ENCODE assay signal across 8 cellular contexts in the genomic region with DNA sequence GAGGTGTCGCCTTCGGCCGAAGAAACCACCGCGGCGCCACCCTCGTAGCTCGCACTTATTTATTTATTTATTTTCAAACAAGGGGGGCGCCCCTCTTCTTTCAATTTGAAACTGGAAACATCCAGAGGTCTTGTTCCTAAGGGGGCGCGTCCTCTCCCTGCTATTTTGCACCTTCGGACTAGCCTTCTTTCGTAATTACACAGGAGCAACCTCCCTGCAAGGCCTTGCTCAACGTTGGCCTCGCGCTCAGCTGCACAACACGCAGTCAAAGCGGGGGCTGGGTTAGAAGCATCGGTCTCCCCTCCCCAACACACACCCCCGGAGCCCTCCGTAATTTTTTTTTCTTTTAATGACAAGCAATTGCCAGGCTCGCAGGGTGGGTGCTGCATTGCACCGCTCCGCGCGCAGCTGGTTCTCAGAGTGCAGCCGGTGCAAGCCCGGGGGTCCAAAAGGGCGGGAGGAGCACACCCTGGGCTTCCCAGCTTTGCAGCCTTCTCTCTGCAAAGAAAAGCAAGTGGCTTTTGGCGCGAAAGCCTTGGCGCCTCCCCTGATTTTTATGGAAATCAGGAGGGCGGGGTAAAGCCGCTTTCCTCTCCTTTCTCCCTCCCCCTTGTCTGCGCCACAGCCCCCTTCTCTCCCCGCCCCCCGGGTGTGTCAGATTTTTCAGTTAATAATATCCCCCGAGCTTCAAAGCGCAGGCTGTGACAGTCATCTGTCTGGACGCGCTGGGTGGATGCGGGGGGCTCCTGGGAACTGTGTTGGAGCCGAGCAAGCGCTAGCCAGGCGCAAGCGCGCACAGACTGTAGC. TPM values are rescaled to one million over a fixed set of nuclear protein-coding genes. Genes with fewer than 3 reads are reported as not detected.
DNase-seq lines count a peak whose midpoint lies in the region; ATAC-seq, FAIRE-seq and TF ChIP-seq lines count a peak whose summit lies in the region.

TSS of gene MYCN (plus strand) at position 697 of the 807 bp plus-strand sequence. CDS start 1,515 bp downstream, outside the sequence.

- ATAC-seq in GM19025 (IDR thresholded peaks at IDR 0.05; ENCODE audit: low read depth, unreplicated experiment) (peak; percentile 10), HepG2 (peak; percentile 68), GM18873 (IDR thresholded peaks at IDR 0.05; ENCODE audit: low FRiP score, unreplicated experiment) (no peak)

- no peak for FAIRE-seq in HepG2 (lab: Jason Lieb, UNC)

- H3K27ac ChIP-seq in HepG2 (ENCODE audit: extremely low read length, insufficient read depth, low read length) = no peak within 1 kb of the TSS

- H3K4me3 ChIP-seq in AG04449 (ENCODE audit: low read depth, low read length) = peak within 1 kb of the TSS; percentile 25; the same call in 1 of the 2 replicates
- peak within 1 kb of the TSS in 1 of 3 experiments; percentile 37; a peak in 1 of 6 replicates for H3K4me3 ChIP-seq in HepG2 (replicated peaks in 1 of 3; ENCODE audit: insufficient read depth in 1 of 3, low read depth in 2 of 3, low read length in 3 of 3)

- no TSS peak for BruUV-seq in HepG2 (replicated peaks; lab: Mats Ljungman, UMichigan)

- 2% methylated on average over 42 of the region's 47 CpGs for WGBS in HepG2 (ENCODE audit: low lambda C conversion rate)

- H2AFZ ChIP-seq in HepG2 (ENCODE audit: low read length) = no peak within 1 kb of the TSS

- TF ChIP-seq CTCF in AG04449 (IDR thresholded peaks at IDR 0.05; ENCODE audit: insufficient read depth, low read length, missing control alignments) (peak; percentile 55), HepG2 (CRISPR knock-in tag; IDR thresholded peaks at IDR 0.05) (no peak; the same call in 1 of the 2 replicates)

- TF ChIP-seq EP300 in HepG2 (IDR thresholded peaks at IDR 0.05; ENCODE audit: low read depth in 2 of 2, low read length in 2 of 2) (no peak), HepG2 (CRISPR knock-in tag; IDR thresholded peaks at IDR 0.05; ENCODE audit: borderline replicate concordance) (no peak)

- peak; percentile 95 for TF ChIP-seq RAD21 in HepG2 (CRISPR knock-in tag; IDR thresholded peaks at IDR 0.05)

- no peak for TF ChIP-seq POLR2A in HepG2 (IDR thresholded peaks at IDR 0.05; ENCODE audit: insufficient read depth in 1 of 2, low read depth in 2 of 2, low read length in 2 of 2)

- POLR2A ChIA-PET in AG04449 (lab: Yijun Ruan, JAX) = interaction anchor here (0.7 kb wide), 1 partner anchor 10 kb away, joined by 3 read pairs; no protein-coding TSS in a partner anchor
- POLR2A ChIA-PET in HepG2 (lab: Yijun Ruan, JAX) = interaction anchor here (0.7 to 1.3 kb wide), 3 partner anchors 128 to 266 kb away, joined by 3 to 6 read pairs (median 3); no protein-coding TSS in a partner anchor

- H3K36me3 ChIP-seq in HepG2 (replicated peaks in 1 of 2; ENCODE audit: control insufficient read depth in 1 of 2, insufficient read depth in 2 of 2, low read length in 2 of 2) = no peaks in the 10 kb centered on the region

- in situ Hi-C loops in HepG2 (cut with HindIII; ENCODE audit: extremely low pct_ligation_motif_present, low pct_unique_long_range_greater_than_20kb) = loop anchor here (5.0 to 10.0 kb wide), 3 partner anchors 277 to 545 kb away; no protein-coding TSS in a partner anchor

- H3K9me3 ChIP-seq in HepG2 (ENCODE audit: low read length) = no peaks in the 10 kb centered on the region

- CTCF ChIA-PET in AG04449 (lab: Yijun Ruan, JAX) = interaction anchor here (1.3 to 1.8 kb wide), 2 partner anchors 9 to 669 kb away, joined by 3 to 9 read pairs; no protein-coding TSS in a partner anchor
- CTCF ChIA-PET in HepG2 (lab: Yijun Ruan, JAX; ENCODE audit: low intra/inter-chr PET ratio, low total read pairs) = interaction anchor here (1.1 to 2.6 kb wide), 7 partner anchors 278 to 669 kb away, joined by 4 to 19 read pairs (median 10); no protein-coding TSS in a partner anchor

- DNase-seq in AG04449 (ENCODE audit: low read depth, low spot score) (no peak), MV-4-11 (lab: John Stamatoyannopoulos, UW) (peak; percentile 8), UCSD-AML1 (lab: John Stamatoyannopoulos, UW; ENCODE audit: unreplicated experiment) (peak; percentile 73), dermis microvascular lymphatic vessel endothelial cell (ENCODE audit: low read depth in 2 of 2) (peak; percentile 45), HepG2 (ENCODE audit: low spot score) (peak; percentile 41)
- DNase-seq in stimulated activated CD4-positive, alpha-beta T cell treated with anti-CD3 and anti-CD28 coated beads, Interleukin-2, amount 100 ng/mL, for 24 hours = peak; percentile 39 to 49

- peaks cover 23 to 49% of the 10 kb centered on the region in 2 experiments for H3K27me3 ChIP-seq in HepG2 (ENCODE audit: control insufficient read depth in 1 of 2, insufficient read depth in 2 of 2, low read length in 2 of 2)

- peaks cover 11% of the 10 kb centered on the region; the same call in 1 of the 2 replicates for H3K4me1 ChIP-seq in HepG2 (ENCODE audit: insufficient read depth, low read length)

- H3K9ac ChIP-seq in HepG2 (ENCODE audit: insufficient read depth, low read depth, low read length) = no peak within 1 kb of the TSS

- intact Hi-C loops in HepG2 (cut with micrococcal nuclease; ENCODE audit: unreplicated experiment) = loop anchor here (1.0 to 5.0 kb wide), 4 partner anchors 152 to 569 kb away; no protein-coding TSS in a partner anchor

- no peaks in the 10 kb centered on the region for H3K79me2 ChIP-seq in HepG2 (ENCODE audit: insufficient read depth, low read length)

- H3K4me2 ChIP-seq in HepG2 (ENCODE audit: low read depth, low read length) = peak within 1 kb of the TSS; percentile 70

- H4K20me1 ChIP-seq in HepG2 (ENCODE audit: insufficient read depth, low read length) = no peaks in the 10 kb centered on the region; the same call in 1 of the 2 replicates

TF ChIP-seq in HepG2, 621 proteins besides CTCF, POLR2A, EP300 and RAD21 (continues in another document):
- TF ChIP-seq ZNF547 (CRISPR knock-in tag; IDR thresholded peaks at IDR 0.05) (no peak), ZNF572 (CRISPR knock-in tag; IDR thresholded peaks at IDR 0.05) (no peak), HCFC1 (IDR thresholded peaks at IDR 0.05; ENCODE audit: low read depth, low read length) (no peak)
- TF ChIP-seq, protein P1, sequence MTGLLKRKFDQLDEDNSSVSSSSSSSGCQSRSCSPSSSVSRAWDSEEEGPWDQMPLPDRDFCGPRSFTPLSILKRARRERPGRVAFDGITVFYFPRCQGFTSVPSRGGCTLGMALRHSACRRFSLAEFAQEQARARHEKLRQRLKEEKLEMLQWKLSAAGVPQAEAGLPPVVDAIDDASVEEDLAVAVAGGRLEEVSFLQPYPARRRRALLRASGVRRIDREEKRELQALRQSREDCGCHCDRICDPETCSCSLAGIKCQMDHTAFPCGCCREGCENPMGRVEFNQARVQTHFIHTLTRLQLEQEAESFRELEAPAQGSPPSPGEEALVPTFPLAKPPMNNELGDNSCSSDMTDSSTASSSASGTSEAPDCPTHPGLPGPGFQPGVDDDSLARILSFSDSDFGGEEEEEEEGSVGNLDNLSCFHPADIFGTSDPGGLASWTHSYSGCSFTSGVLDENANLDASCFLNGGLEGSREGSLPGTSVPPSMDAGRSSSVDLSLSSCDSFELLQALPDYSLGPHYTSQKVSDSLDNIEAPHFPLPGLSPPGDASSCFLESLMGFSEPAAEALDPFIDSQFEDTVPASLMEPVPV (CRISPR knock-in tag; IDR thresholded peaks at IDR 0.05) = no peak

RNA-seq across cellular contexts. Expression of gene MYCN, which starts in this region (rescaled TPM):
- total RNA-seq in dermis microvascular lymphatic vessel endothelial cell (3.2 and 7.2 TPM in 2 replicates), HepG2 (2016; rRNA removed; fragmentation: Illumina TruSeq; extraction: Trizol) (not detected in 2 replicates)
- not detected in 2 replicates for total RNA-seq in HepG2 (2016; cell fraction: cytosol; rRNA removed; fragmentation: Illumina TruSeq; extraction: Trizol; ENCODE audit: low read depth)
- not detected in 2 replicates for total RNA-seq in HepG2 (2016; cell fraction: insoluble cytoplasmic fraction; rRNA removed; fragmentation: Illumina TruSeq; extraction: Trizol)
- total RNA-seq in HepG2 (2016; cell fraction: membrane; rRNA removed; fragmentation: Illumina TruSeq; extraction: Trizol) = not detected in 2 replicates
- not detected in 2 replicates for total RNA-seq in HepG2 (2016; cell fraction: nucleus; rRNA removed; fragmentation: Illumina TruSeq; extraction: Trizol)
- not detected in 2 replicates for polyA plus RNA-seq in HepG2 (2011; rRNA removed)
- not detected in 2 replicates for polyA plus RNA-seq in HepG2 (2011; cell fraction: cytosol; rRNA removed)
- not detected in 2 replicates for polyA plus RNA-seq in HepG2 (2011; cell fraction: nucleus; rRNA removed)
- polyA plus RNA-seq in HepG2 (2012) = not detected in 2 replicates
- polyA plus RNA-seq in HepG2 (2016; cell fraction: cytosol; fragmentation: Illumina TruSeq; extraction: Trizol; ENCODE audit: low read depth) = not detected in 2 replicates
- polyA plus RNA-seq in HepG2 (2016; cell fraction: insoluble cytoplasmic fraction; fragmentation: Illumina TruSeq; extraction: Trizol; ENCODE audit: low read depth) = not detected in 2 replicates
- not detected in 2 replicates for polyA plus RNA-seq in HepG2 (2016; cell fraction: membrane; fragmentation: Illumina TruSeq; extraction: Trizol; ENCODE audit: low read depth)
- polyA plus RNA-seq in HepG2 (2016; cell fraction: nucleus; fragmentation: Illumina TruSeq; extraction: Trizol; ENCODE audit: insufficient read depth, low read depth) = not detected in 2 replicates
- polyA minus RNA-seq in HepG2 (2011; rRNA and poly(A)+ RNA removed; ENCODE audit: low replicate concordance) = not detected in 2 replicates
- not detected in 2 replicates for polyA minus RNA-seq in HepG2 (2011; cell fraction: cytosol; rRNA and poly(A)+ RNA removed)
- polyA minus RNA-seq in HepG2 (2011; cell fraction: nucleus; rRNA and poly(A)+ RNA removed) = not detected in 2 replicates

Comparison
In these comparisons a context has a peak if more than half of its experiments do, and no peak if none do; other contexts are left out.
1. Peak in DNase-seq, ATAC-seq and H3K4me2 ChIP-seq in HepG2; RNA of the gene not detected or under 1 TPM.